19 cellular contexts compared by ENCODE assay signal in genomic region chr4:30461218-30461617, GRCh38.
DNase-seq lines count a peak whose midpoint lies in the region; ATAC-seq and TF ChIP-seq lines count a peak whose summit lies in the region.
"Had no signal": no experiment of that assay in that cellular context is flagged by ENCODE, and none has a peak within 500 bp of the region (broad histone marks: within the 10 kb centered on the region; RNA-seq: fewer than 3 reads in every experiment).

No MANE protein-coding gene starts in this region.

- DNase-seq in GM13977 (ENCODE audit: low spot score) (no peak), iPS DF 19.7 (ENCODE audit: low read depth, low spot score) (peak; percentile 3), NCI-H1694 treated with DMSO at 0.1 percent for 48 hours (lab: John Stamatoyannopoulos, UW) (no peak), NCI-H748 (lab: John Stamatoyannopoulos, UW; ENCODE audit: unreplicated experiment) (no peak)
- DNase-seq: activated CD8-positive, alpha-beta memory T cell treated with anti-CD3 and anti-CD28 coated beads, Interleukin-2, amount 50 U/mL, for 48 hours; effector CD4-positive, alpha-beta T cell; hippocampal formation; NCI-H1436; NCI-H526; occipital lobe; RPMI8226; small intestine; stimulated activated CD4-positive, alpha-beta T cell treated with anti-CD3 and anti-CD28 coated beads, Interleukin-2, amount 100 ng/mL, for 24 hours; stimulated activated naive B cell treated with anti-CD40 and anti-IgM and Interleukin-4, amounts not matched to agents 10 μg/mL and 1 μg/mL and 100 μg/mL, for 72 hours; testis had no signal

- ATAC-seq in GM19463 (IDR thresholded peaks at IDR 0.05; ENCODE audit: unreplicated experiment) (peak; percentile 74), HG03066 (IDR thresholded peaks at IDR 0.05; ENCODE audit: low read depth, unreplicated experiment) (peak; percentile 47), GM19324 (IDR thresholded peaks at IDR 0.05; ENCODE audit: low FRiP score, unreplicated experiment) (no peak), HG03378 (IDR thresholded peaks at IDR 0.05; ENCODE audit: unreplicated experiment) (no peak)
- ATAC-seq: stimulated activated naive B cell treated with anti-CD40 and anti-IgM and Interleukin-4, amounts not matched to agents 10 μg/mL and 1 μg/mL and 100 μg/mL, for 72 hours had no signal

- in situ Hi-C loops in GM13977 (cut with MboI; ENCODE audit: low pct_unique_long_range_greater_than_20kb, low sequenced_read_pairs, unreplicated experiment) = no loop called here

- peak; percentile 10 for TF ChIP-seq CTCF in GM13977 (IDR thresholded peaks at IDR 0.05; ENCODE audit: extremely low read depth, insufficient read depth, missing control alignments)

Comparison
In these comparisons a context has a peak if more than half of its experiments do, and no peak if none do; other contexts are left out.
1. ATAC-seq: peak in GM19463 (single experiment) and HG03066 (single experiment); none in GM19324 (single experiment) and HG03378 (single experiment).